ENCODE assay signal across 1 cellular context in genomic region chr19:33795370-33796163, GRCh38.
TF ChIP-seq lines count a peak whose summit lies in the region.

No MANE protein-coding gene starts in this region.

TF ChIP-seq in HepG2, 621 proteins besides CTCF, POLR2A, EP300 and RAD21 (continued from another document and continues in another):
- peak; percentile 84; the same call in 1 of the 2 replicates for TF ChIP-seq PATZ1 (CRISPR knock-in tag; IDR thresholded peaks at IDR 0.05)
- TF ChIP-seq NR2C2 (CRISPR knock-in tag; IDR thresholded peaks at IDR 0.05; ENCODE audit: borderline replicate concordance): peak; percentile 47; the same call in 1 of the 2 replicates
- no peak for TF ChIP-seq HDAC6 (IDR thresholded peaks at IDR 0.05; ENCODE audit: low read depth, low read length)
- TF ChIP-seq SRSF4 (IDR thresholded peaks at IDR 0.05; ENCODE audit: low read depth, low read length, poor library complexity, severe bottlenecking): no peak
- TF ChIP-seq HES4 (CRISPR knock-in tag; IDR thresholded peaks at IDR 0.05; ENCODE audit: borderline replicate concordance): 0 out of 2 replicates have a peak, but pooled peaks have one; percentile 61
- no peak for TF ChIP-seq WIZ (CRISPR knock-in tag; IDR thresholded peaks at IDR 0.05)
- no peak for TF ChIP-seq MEF2D (CRISPR knock-in tag; IDR thresholded peaks at IDR 0.05)
- TF ChIP-seq MED8 (CRISPR knock-in tag; IDR thresholded peaks at IDR 0.05; ENCODE audit: insufficient replicate concordance): no peak
- no peak for TF ChIP-seq ZNF124 (CRISPR knock-in tag; IDR thresholded peaks at IDR 0.05)
- TF ChIP-seq ZSCAN21 (CRISPR knock-in tag; IDR thresholded peaks at IDR 0.05; ENCODE audit: borderline replicate concordance): peak; percentile 47; the same call in 1 of the 2 replicates
- no peak; the same call in 1 of the 2 replicates for TF ChIP-seq DZIP1 (CRISPR knock-in tag; IDR thresholded peaks at IDR 0.05)
- TF ChIP-seq ZNF430 (CRISPR knock-in tag; IDR thresholded peaks at IDR 0.05): 0 out of 2 replicates have a peak, but pooled peaks have one; percentile 40
- no peak for TF ChIP-seq RARA (CRISPR knock-in tag; IDR thresholded peaks at IDR 0.05)
- no peak for TF ChIP-seq SMAD9 (CRISPR knock-in tag; IDR thresholded peaks at IDR 0.05)
- no peak for TF ChIP-seq HIVEP1 (CRISPR knock-in tag; IDR thresholded peaks at IDR 0.05)
- TF ChIP-seq NONO (IDR thresholded peaks at IDR 0.05): no peak
- peak; percentile 81; the same call in 1 of the 2 replicates for TF ChIP-seq NONO (CRISPR knock-in tag; conservative IDR thresholded peaks at IDR 0.05)
- no peak for TF ChIP-seq ZNF407 (CRISPR knock-in tag; IDR thresholded peaks at IDR 0.05; ENCODE audit: not compliant biosample characterization)
- peak; percentile 80 for TF ChIP-seq XRCC5 (optimal IDR thresholded peaks at IDR 0.05; ENCODE audit: low read length)
- TF ChIP-seq YEATS4 (CRISPR knock-in tag; IDR thresholded peaks at IDR 0.05; ENCODE audit: borderline replicate concordance): peak; percentile 55; the same call in 1 of the 2 replicates
- peak; percentile 54; the same call in 1 of the 2 replicates for TF ChIP-seq ZNF776 (CRISPR knock-in tag; IDR thresholded peaks at IDR 0.05)
- TF ChIP-seq NR2F1 (CRISPR knock-in tag; IDR thresholded peaks at IDR 0.05): no peak
- no peak for TF ChIP-seq HOXA5 (CRISPR knock-in tag; IDR thresholded peaks at IDR 0.05)
- TF ChIP-seq HDAC2 (CRISPR knock-in tag; IDR thresholded peaks at IDR 0.05): 0 out of 2 replicates have a peak, but pooled peaks have one; percentile 5
- TF ChIP-seq ZBTB4 (CRISPR knock-in tag; IDR thresholded peaks at IDR 0.05; ENCODE audit: borderline replicate concordance): no peak
- TF ChIP-seq ZNF10 (CRISPR knock-in tag; IDR thresholded peaks at IDR 0.05; ENCODE audit: borderline replicate concordance, low read depth): no peak
- TF ChIP-seq KLF15 (CRISPR knock-in tag; IDR thresholded peaks at IDR 0.05; ENCODE audit: borderline replicate concordance): no peak
- TF ChIP-seq ZC3H13 (CRISPR knock-in tag; IDR thresholded peaks at IDR 0.05): peak; percentile 60; the same call in 1 of the 2 replicates
- TF ChIP-seq CCAR2 (optimal IDR thresholded peaks at IDR 0.05; ENCODE audit: low read depth, low read length): no peak
- 0 out of 2 replicates have a peak, but pooled peaks have one; percentile 27 for TF ChIP-seq ZNF414 (CRISPR knock-in tag; IDR thresholded peaks at IDR 0.05)
- TF ChIP-seq CSRNP1 (CRISPR knock-in tag; IDR thresholded peaks at IDR 0.05): peak; percentile 58; the same call in 1 of the 2 replicates
- TF ChIP-seq ZNF280B (CRISPR knock-in tag; IDR thresholded peaks at IDR 0.05; ENCODE audit: borderline replicate concordance): peak; percentile 49; the same call in 1 of the 2 replicates
- peak; percentile 20; the same call in 1 of the 2 replicates for TF ChIP-seq TARDBP (CRISPR knock-in tag; IDR thresholded peaks at IDR 0.05)
- no peak for TF ChIP-seq ZFP37 (CRISPR knock-in tag; IDR thresholded peaks at IDR 0.05; ENCODE audit: borderline replicate concordance)
- 0 out of 2 replicates have a peak, but pooled peaks have one; percentile 43 for TF ChIP-seq THAP7 (CRISPR knock-in tag; IDR thresholded peaks at IDR 0.05)
- peak; percentile 54; the same call in 1 of the 2 replicates for TF ChIP-seq PHF8 (CRISPR knock-in tag; IDR thresholded peaks at IDR 0.05)
